In genomic region chr2:45649855-45650806, GRCh38 we compare ENCODE assay signal across 1 cellular context.
TF ChIP-seq lines count a peak whose summit lies in the region.

No MANE protein-coding gene starts in this region.

TF ChIP-seq in HepG2, 621 proteins besides CTCF, POLR2A, EP300 and RAD21 (continued from another document and continues in another):
- TF ChIP-seq, protein P1, sequence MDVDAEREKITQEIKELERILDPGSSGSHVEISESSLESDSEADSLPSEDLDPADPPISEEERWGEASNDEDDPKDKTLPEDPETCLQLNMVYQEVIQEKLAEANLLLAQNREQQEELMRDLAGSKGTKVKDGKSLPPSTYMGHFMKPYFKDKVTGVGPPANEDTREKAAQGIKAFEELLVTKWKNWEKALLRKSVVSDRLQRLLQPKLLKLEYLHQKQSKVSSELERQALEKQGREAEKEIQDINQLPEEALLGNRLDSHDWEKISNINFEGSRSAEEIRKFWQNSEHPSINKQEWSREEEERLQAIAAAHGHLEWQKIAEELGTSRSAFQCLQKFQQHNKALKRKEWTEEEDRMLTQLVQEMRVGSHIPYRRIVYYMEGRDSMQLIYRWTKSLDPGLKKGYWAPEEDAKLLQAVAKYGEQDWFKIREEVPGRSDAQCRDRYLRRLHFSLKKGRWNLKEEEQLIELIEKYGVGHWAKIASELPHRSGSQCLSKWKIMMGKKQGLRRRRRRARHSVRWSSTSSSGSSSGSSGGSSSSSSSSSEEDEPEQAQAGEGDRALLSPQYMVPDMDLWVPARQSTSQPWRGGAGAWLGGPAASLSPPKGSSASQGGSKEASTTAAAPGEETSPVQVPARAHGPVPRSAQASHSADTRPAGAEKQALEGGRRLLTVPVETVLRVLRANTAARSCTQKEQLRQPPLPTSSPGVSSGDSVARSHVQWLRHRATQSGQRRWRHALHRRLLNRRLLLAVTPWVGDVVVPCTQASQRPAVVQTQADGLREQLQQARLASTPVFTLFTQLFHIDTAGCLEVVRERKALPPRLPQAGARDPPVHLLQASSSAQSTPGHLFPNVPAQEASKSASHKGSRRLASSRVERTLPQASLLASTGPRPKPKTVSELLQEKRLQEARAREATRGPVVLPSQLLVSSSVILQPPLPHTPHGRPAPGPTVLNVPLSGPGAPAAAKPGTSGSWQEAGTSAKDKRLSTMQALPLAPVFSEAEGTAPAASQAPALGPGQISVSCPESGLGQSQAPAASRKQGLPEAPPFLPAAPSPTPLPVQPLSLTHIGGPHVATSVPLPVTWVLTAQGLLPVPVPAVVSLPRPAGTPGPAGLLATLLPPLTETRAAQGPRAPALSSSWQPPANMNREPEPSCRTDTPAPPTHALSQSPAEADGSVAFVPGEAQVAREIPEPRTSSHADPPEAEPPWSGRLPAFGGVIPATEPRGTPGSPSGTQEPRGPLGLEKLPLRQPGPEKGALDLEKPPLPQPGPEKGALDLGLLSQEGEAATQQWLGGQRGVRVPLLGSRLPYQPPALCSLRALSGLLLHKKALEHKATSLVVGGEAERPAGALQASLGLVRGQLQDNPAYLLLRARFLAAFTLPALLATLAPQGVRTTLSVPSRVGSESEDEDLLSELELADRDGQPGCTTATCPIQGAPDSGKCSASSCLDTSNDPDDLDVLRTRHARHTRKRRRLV (CRISPR knock-in tag; IDR thresholded peaks at IDR 0.05): no peak
- TF ChIP-seq CHD2 (IDR thresholded peaks at IDR 0.05; ENCODE audit: low read depth, low read length): no peak
- TF ChIP-seq ZNF12 (CRISPR knock-in tag; IDR thresholded peaks at IDR 0.05): no peak
- no peak for TF ChIP-seq MZF1 (CRISPR knock-in tag; IDR thresholded peaks at IDR 0.05; ENCODE audit: borderline replicate concordance)
- TF ChIP-seq, protein P2, sequence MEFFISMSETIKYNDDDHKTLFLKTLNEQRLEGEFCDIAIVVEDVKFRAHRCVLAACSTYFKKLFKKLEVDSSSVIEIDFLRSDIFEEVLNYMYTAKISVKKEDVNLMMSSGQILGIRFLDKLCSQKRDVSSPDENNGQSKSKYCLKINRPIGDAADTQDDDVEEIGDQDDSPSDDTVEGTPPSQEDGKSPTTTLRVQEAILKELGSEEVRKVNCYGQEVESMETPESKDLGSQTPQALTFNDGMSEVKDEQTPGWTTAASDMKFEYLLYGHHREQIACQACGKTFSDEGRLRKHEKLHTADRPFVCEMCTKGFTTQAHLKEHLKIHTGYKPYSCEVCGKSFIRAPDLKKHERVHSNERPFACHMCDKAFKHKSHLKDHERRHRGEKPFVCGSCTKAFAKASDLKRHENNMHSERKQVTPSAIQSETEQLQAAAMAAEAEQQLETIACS (CRISPR knock-in tag; IDR thresholded peaks at IDR 0.05): peak; percentile 75
- TF ChIP-seq ZNF749 (CRISPR knock-in tag; IDR thresholded peaks at IDR 0.05; ENCODE audit: borderline replicate concordance): 0 out of 2 replicates have a peak, but pooled peaks have one; percentile 37
- TF ChIP-seq ZNF720 (CRISPR knock-in tag; IDR thresholded peaks at IDR 0.05): no peak
- TF ChIP-seq HDAC1 (CRISPR knock-in tag; IDR thresholded peaks at IDR 0.05): peak; percentile 65; the same call in 1 of the 2 replicates
- peak; percentile 10; the same call in 1 of the 2 replicates for TF ChIP-seq NCOR1 (IDR thresholded peaks at IDR 0.05; ENCODE audit: borderline replicate concordance, low read length)
- no peak for TF ChIP-seq IKZF1 (IDR thresholded peaks at IDR 0.05)
- TF ChIP-seq ZFYVE20 (CRISPR knock-in tag; IDR thresholded peaks at IDR 0.05; ENCODE audit: borderline replicate concordance, low read depth): no peak
- peak; percentile 88 for TF ChIP-seq ZNF501 (CRISPR knock-in tag; IDR thresholded peaks at IDR 0.05)
- no peak for TF ChIP-seq CREB3 (CRISPR knock-in tag; IDR thresholded peaks at IDR 0.05)
- no peak for TF ChIP-seq TOE1 (CRISPR knock-in tag; IDR thresholded peaks at IDR 0.05)
- TF ChIP-seq ARHGAP35 (CRISPR knock-in tag; IDR thresholded peaks at IDR 0.05; ENCODE audit: borderline replicate concordance): 0 out of 2 replicates have a peak, but pooled peaks have one; percentile 16
- 0 out of 2 replicates have a peak, but pooled peaks have one; percentile 14 for TF ChIP-seq TEF (CRISPR knock-in tag; IDR thresholded peaks at IDR 0.05)
- 0 out of 2 replicates have a peak, but pooled peaks have one; percentile 7 for TF ChIP-seq ZNF549 (CRISPR knock-in tag; IDR thresholded peaks at IDR 0.05)
- no peak for TF ChIP-seq ETS1 (CRISPR knock-in tag; IDR thresholded peaks at IDR 0.05)
- TF ChIP-seq ADNP (CRISPR knock-in tag; IDR thresholded peaks at IDR 0.05): no peak
- no peak for TF ChIP-seq KDM1A (CRISPR knock-in tag; IDR thresholded peaks at IDR 0.05)
- no peak for TF ChIP-seq ATM (IDR thresholded peaks at IDR 0.05; ENCODE audit: borderline replicate concordance)
- peak; percentile 10; the same call in 1 of the 2 replicates for TF ChIP-seq MXD1 (CRISPR knock-in tag; IDR thresholded peaks at IDR 0.05)
- peak; percentile 34; the same call in 1 of the 3 replicates for TF ChIP-seq MXI1 (IDR thresholded peaks at IDR 0.05; ENCODE audit: borderline replicate concordance, low read depth, low read length)
- no peak for TF ChIP-seq LCORL (IDR thresholded peaks at IDR 0.05)
- peak; percentile 78 for TF ChIP-seq LCORL (CRISPR knock-in tag; IDR thresholded peaks at IDR 0.05)
- TF ChIP-seq SP5 (CRISPR knock-in tag; IDR thresholded peaks at IDR 0.05; ENCODE audit: borderline replicate concordance, low read depth): no peak
- TF ChIP-seq ZNF737 (CRISPR knock-in tag; IDR thresholded peaks at IDR 0.05; ENCODE audit: borderline replicate concordance): no peak
- 0 out of 2 replicates have a peak, but pooled peaks have one; percentile 51 for TF ChIP-seq HOXA9 (CRISPR knock-in tag; IDR thresholded peaks at IDR 0.05; ENCODE audit: borderline replicate concordance)
- TF ChIP-seq SP1 (IDR thresholded peaks at IDR 0.05): no peak
- TF ChIP-seq SP1 (CRISPR knock-in tag; IDR thresholded peaks at IDR 0.05): no peak
- peak; percentile 24; the same call in 1 of the 2 replicates for TF ChIP-seq GMEB1 (CRISPR knock-in tag; IDR thresholded peaks at IDR 0.05; ENCODE audit: borderline replicate concordance)
- peak; percentile 80; the same call in 1 of the 2 replicates for TF ChIP-seq KMT2A (CRISPR knock-in tag; IDR thresholded peaks at IDR 0.05)
- TF ChIP-seq ZBTB39 (CRISPR knock-in tag; IDR thresholded peaks at IDR 0.05): no peak
- TF ChIP-seq ZFP82 (CRISPR knock-in tag; IDR thresholded peaks at IDR 0.05; ENCODE audit: borderline replicate concordance): no peak
- TF ChIP-seq, protein P3, sequence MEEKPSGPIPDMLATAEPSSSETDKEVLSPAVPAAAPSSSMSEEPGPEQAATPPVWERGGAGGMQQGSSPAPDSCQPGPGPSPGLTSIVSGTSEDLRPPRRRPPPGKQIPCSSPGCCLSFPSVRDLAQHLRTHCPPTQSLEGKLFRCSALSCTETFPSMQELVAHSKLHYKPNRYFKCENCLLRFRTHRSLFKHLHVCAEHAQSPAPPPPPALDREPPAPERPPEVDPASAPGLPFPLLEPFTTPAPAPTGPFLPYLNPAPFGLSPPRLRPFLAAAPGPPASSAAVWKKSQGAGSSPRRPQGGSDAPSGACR (CRISPR knock-in tag; IDR thresholded peaks at IDR 0.05): 0 out of 2 replicates have a peak, but pooled peaks have one; percentile 82
- TF ChIP-seq TBX2 (CRISPR knock-in tag; IDR thresholded peaks at IDR 0.05; ENCODE audit: borderline replicate concordance): peak; percentile 75
- peak; percentile 29 for TF ChIP-seq YEATS4 (CRISPR knock-in tag; IDR thresholded peaks at IDR 0.05; ENCODE audit: borderline replicate concordance)
- TF ChIP-seq, protein P4, sequence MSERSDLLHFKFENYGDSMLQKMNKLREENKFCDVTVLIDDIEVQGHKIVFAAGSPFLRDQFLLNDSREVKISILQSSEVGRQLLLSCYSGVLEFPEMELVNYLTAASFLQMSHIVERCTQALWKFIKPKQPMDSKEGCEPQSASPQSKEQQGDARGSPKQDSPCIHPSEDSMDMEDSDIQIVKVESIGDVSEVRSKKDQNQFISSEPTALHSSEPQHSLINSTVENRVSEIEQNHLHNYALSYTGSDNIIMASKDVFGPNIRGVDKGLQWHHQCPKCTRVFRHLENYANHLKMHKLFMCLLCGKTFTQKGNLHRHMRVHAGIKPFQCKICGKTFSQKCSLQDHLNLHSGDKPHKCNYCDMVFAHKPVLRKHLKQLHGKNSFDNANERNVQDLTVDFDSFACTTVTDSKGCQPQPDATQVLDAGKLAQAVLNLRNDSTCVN (CRISPR knock-in tag; IDR thresholded peaks at IDR 0.05; ENCODE audit: borderline replicate concordance): no peak
- TF ChIP-seq ZMYM4 (CRISPR knock-in tag; IDR thresholded peaks at IDR 0.05): peak; percentile 72
- TF ChIP-seq TFDP1 (CRISPR knock-in tag; IDR thresholded peaks at IDR 0.05; ENCODE audit: borderline replicate concordance): no peak; the same call in 1 of the 2 replicates
- no peak for TF ChIP-seq ZFP36L2 (CRISPR knock-in tag; IDR thresholded peaks at IDR 0.05)
- no peak for TF ChIP-seq ARNT (IDR thresholded peaks at IDR 0.05)
